ENCODE assay signal across 9 cellular contexts in the genomic region with DNA sequence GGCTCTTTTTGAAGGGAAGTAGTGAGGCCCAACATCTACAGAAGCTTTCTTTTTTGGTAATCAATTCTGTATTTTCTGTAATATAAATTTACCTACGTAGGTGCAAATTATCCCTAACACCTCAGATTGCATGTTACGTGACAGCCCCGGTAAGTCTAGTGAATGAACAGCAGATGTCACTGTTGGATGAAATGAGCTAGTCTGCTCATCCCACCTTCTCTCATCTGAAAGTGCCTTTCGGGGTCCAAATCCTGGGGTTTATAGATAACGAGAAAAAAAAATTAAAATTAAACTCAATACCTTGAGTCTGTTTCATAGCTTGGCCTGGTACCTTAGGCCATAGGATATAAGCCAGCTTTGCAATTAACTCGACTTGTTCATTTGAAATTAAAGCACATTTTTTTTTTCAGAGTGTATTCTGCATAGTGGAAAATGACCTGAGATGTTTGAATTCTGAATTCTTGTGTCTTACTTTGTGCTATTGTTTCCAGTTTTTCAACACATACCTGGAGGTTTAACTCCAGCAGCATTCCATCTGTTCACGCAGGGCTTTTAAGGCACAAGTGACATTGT.
DNase-seq lines count a peak whose midpoint lies in the region; ATAC-seq and TF ChIP-seq lines count a peak whose summit lies in the region.
"Had no signal": no experiment of that assay in that cellular context is flagged by ENCODE, and none has a peak within 500 bp of the region (broad histone marks: within the 10 kb centered on the region; RNA-seq: fewer than 3 reads in every experiment).

No MANE protein-coding gene starts in this region.

- H3K79me1 ChIP-seq in IMR-90 (ENCODE audit: low read depth in 1 of 2, low read length in 2 of 2): no peaks in the 10 kb centered on the region

- no peak overlapping the region for H4K91ac ChIP-seq in IMR-90 (ENCODE audit: insufficient read depth, low read depth, low read length)

- no peak overlapping the region for H3K56ac ChIP-seq in IMR-90 (ENCODE audit: extremely low read depth, insufficient read depth, low read length)

- CTCF ChIA-PET in IMR-90 (lab: Yijun Ruan, JAX): no interaction called here

- H2BK5ac ChIP-seq in IMR-90 (ENCODE audit: low read depth, low read length, poor library complexity, severe bottlenecking): no peak overlapping the region

- no peak overlapping the region for H3K23ac ChIP-seq in IMR-90 (ENCODE audit: low read depth, low read length)

- no peak overlapping the region for H2AFZ ChIP-seq in IMR-90 (replicated peaks; ENCODE audit: low read length, poor library complexity)

- H3K9ac ChIP-seq in IMR-90 (ENCODE audit: low read depth, low read length): no peak overlapping the region

- H3K4me3 Mint-ChIP-seq in activated T-cell treated with anti-CD3 and anti-CD28 coated beads, Interleukin-2, amount 50 U/mL, for 4 hours: no peak overlapping the region
- H3K4me3 Mint-ChIP-seq: dendritic cell treated with granulocyte-macrophage colony-stimulating factor and Interleukin-4, amounts not matched to agents 40 ng/mL and 50 ng/mL, for 4 days had no signal

- no peaks in the 10 kb centered on the region for H4K20me1 ChIP-seq in IMR-90 (ENCODE audit: insufficient read depth, low read length)

- no peak overlapping the region for H4K8ac ChIP-seq in IMR-90 (ENCODE audit: low read depth in 2 of 2, low read length in 2 of 2)

- H3K4me2 ChIP-seq in IMR-90 (ENCODE audit: low read depth, low read length): no peak overlapping the region

- H2BK20ac ChIP-seq in IMR-90 (ENCODE audit: low read depth, low read length): no peak overlapping the region

- no peak overlapping the region for H4K5ac ChIP-seq in IMR-90 (ENCODE audit: low read depth, low read length)

- no peak overlapping the region for H3K4ac ChIP-seq in IMR-90 (ENCODE audit: low read depth, low read length)

- H3K27me3 Mint-ChIP-seq in activated T-cell treated with anti-CD3 and anti-CD28 coated beads, Interleukin-2, amount 50 U/mL, for 4 hours (ENCODE audit: low read depth): no peaks in the 10 kb centered on the region
- H3K27me3 Mint-ChIP-seq: dendritic cell treated with granulocyte-macrophage colony-stimulating factor and Interleukin-4, amounts not matched to agents 40 ng/mL and 50 ng/mL, for 4 days had no signal

- WGBS in IMR-90 (ENCODE audit: extremely low coverage in 2 of 2, insufficient read length in 1 of 2), 2 experiments: no CpG with 5 or more reads among the region's 7 CpGs

- TF ChIP-seq POLR2A in IMR-90 (IDR thresholded peaks at IDR 0.05; ENCODE audit: low read depth, low read length): no peak

- H3K14ac ChIP-seq in IMR-90 (replicated peaks; ENCODE audit: low read depth, low read length): no peak overlapping the region

- no peaks in the 10 kb centered on the region for H3K36me3 Mint-ChIP-seq in activated T-cell treated with anti-CD3 and anti-CD28 coated beads, Interleukin-2, amount 50 U/mL, for 4 hours (ENCODE audit: insufficient read depth)

- ATAC-seq in IMR-90 (ENCODE audit: low read depth) (no peak), GM18867 (IDR thresholded peaks at IDR 0.05; ENCODE audit: unreplicated experiment) (no peak)
- no peak for ATAC-seq in activated T-cell treated with anti-CD3 and anti-CD28 coated beads, Interleukin-2, amount 50 U/mL, for 4 hours

- peak; percentile 15; the same call in 1 of the 2 replicates for TF ChIP-seq RAD21 in IMR-90 (IDR thresholded peaks at IDR 0.05; ENCODE audit: low read length)

- no peaks in the 10 kb centered on the region for H3K36me3 ChIP-seq in IMR-90 (ENCODE audit: control insufficient read depth, insufficient read depth, low read length)

- H3K18ac ChIP-seq in IMR-90 (ENCODE audit: low read depth, low read length): no peak overlapping the region

- H2BK120ac ChIP-seq in IMR-90 (ENCODE audit: low read depth, low read length): no peak overlapping the region

- BruUV-seq in IMR-90 (replicated peaks; lab: Mats Ljungman, UMichigan): no TSS peak

- peak; percentile 31 for TF ChIP-seq CTCF in IMR-90 (conservative IDR thresholded peaks at IDR 0.05; ENCODE audit: low read depth, low read length)

- peak; percentile 13 for DNase-seq in G401 (ENCODE audit: low spot score)
- peak; percentile 12 for DNase-seq in IMR-90
- DNase-seq in SHP77 treated with DMSO at 0.1 percent for 48 hours (lab: John Stamatoyannopoulos, UW): peak; percentile 77
- DNase-seq in kidney glomerular epithelial cell (lab: John Stamatoyannopoulos, UW): peak; percentile 22
- no peak for DNase-seq in EL
- no peak for DNase-seq in NK-92 treated with Interleukin-12 subunit alpha and Interleukin-12 subunit beta, amount 100 ng/mL, for 24 hours (lab: John Stamatoyannopoulos, UW)
- DNase-seq in activated T-cell treated with anti-CD3 and anti-CD28 coated beads, Interleukin-2, amount 50 U/mL, for 4 hours: no peak

- no peak overlapping the region for H2BK15ac ChIP-seq in IMR-90 (ENCODE audit: low read depth, low read length)

- dilution Hi-C loops in IMR-90 (cut with HindIII; ENCODE audit: low sequenced_read_pairs, unreplicated experiment): no loop called here

- no peaks in the 10 kb centered on the region for H3K9me1 ChIP-seq in IMR-90 (ENCODE audit: insufficient read depth, low read length)

- intact Hi-C loops in IMR-90 (cut with micrococcal nuclease): no loop called here

- POLR2A ChIA-PET in IMR-90 (lab: Charles Lee; ENCODE audit: unreplicated experiment): no interaction called here

- no peak overlapping the region for H3K4me3 ChIP-seq in IMR-90 (ENCODE audit: insufficient read depth, low read depth, low read length)

- no peaks in the 10 kb centered on the region for H3K4me1 ChIP-seq in IMR-90 (ENCODE audit: control insufficient read depth, insufficient read depth, low read length)

- no peak overlapping the region for H2AK9ac ChIP-seq in IMR-90 (replicated peaks; ENCODE audit: low read depth, low read length, poor library complexity)

- H3K9me3 Mint-ChIP-seq in activated T-cell treated with anti-CD3 and anti-CD28 coated beads, Interleukin-2, amount 50 U/mL, for 4 hours: peaks cover 9% of the 10 kb centered on the region
- H3K9me3 Mint-ChIP-seq: dendritic cell treated with granulocyte-macrophage colony-stimulating factor and Interleukin-4, amounts not matched to agents 40 ng/mL and 50 ng/mL, for 4 days had no signal

- peaks cover 1% of the 10 kb centered on the region; the same call in 1 of the 2 replicates for H3K9me3 ChIP-seq in IMR-90 (ENCODE audit: control insufficient read depth, insufficient read depth, low read length)

- no peaks in the 10 kb centered on the region for H3K27me3 ChIP-seq in IMR-90 (ENCODE audit: control insufficient read depth, insufficient read depth, low read length)

- H3K4me1 Mint-ChIP-seq in activated T-cell treated with anti-CD3 and anti-CD28 coated beads, Interleukin-2, amount 50 U/mL, for 4 hours (ENCODE audit: low read depth): no peaks in the 10 kb centered on the region

- H2AK5ac ChIP-seq in IMR-90 (ENCODE audit: low read depth, low read length): no peak overlapping the region

- in situ Hi-C loops in G401 (cut with HindIII; ENCODE audit: low sequenced_read_pairs): no loop called here
- in situ Hi-C loops in IMR-90 (cut with MboI; ENCODE audit: low sequenced_read_pairs): no loop called here

- no peak overlapping the region for H3K27ac ChIP-seq in IMR-90 (ENCODE audit: insufficient read depth, low read length)

TF ChIP-seq in IMR-90, 13 proteins besides CTCF, POLR2A, EP300 and RAD21:
- no peak for TF ChIP-seq SMC3 (IDR thresholded peaks at IDR 0.05; ENCODE audit: low read depth, low read length)

Comparison
In these comparisons a context has a peak if more than half of its experiments do, and no peak if none do; other contexts are left out.
1. DNase-seq: peak in G401 (single experiment), IMR-90 (single experiment), SHP77 treated with DMSO at 0.1 percent for 48 hours (single experiment) and kidney glomerular epithelial cell (single experiment); none in EL (single experiment), NK-92 treated with Interleukin-12 subunit alpha and Interleukin-12 subunit beta, amount 100 ng/mL, for 24 hours (single experiment) and activated T-cell treated with anti-CD3 and anti-CD28 coated beads, Interleukin-2, amount 50 U/mL, for 4 hours (single experiment).